ENCODE assay signal across 23 cellular contexts in the genomic region with DNA sequence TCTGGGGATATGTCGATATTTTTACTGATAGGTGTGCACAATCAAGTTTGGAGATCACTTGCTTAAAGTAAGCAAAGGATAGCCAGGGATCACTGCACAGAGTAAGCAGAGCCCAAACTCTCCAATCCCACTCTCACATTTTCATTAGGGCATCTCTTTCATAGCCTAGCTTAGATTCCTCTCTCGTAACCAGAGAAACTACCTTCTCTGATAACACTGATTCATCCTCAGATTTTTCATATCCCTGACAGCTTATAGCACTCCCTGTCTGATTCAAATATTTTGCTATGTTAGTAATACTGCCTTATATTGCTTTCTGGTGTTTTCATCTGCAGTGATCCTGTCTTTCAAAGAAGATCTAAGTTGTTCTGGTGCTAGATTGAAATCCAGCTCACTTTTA.
"Had no signal": no experiment of that assay in that cellular context is flagged by ENCODE, and none has a peak within 500 bp of the region (broad histone marks: within the 10 kb centered on the region; RNA-seq: fewer than 3 reads in every experiment).

No MANE protein-coding gene starts in this region.

- FAIRE-seq: islet of Langerhans had no signal

- H3K4me3 ChIP-seq: esophagus squamous epithelium, lung, spleen, thoracic aorta, upper lobe of right lung had no signal

- H3K27ac ChIP-seq: esophagus squamous epithelium, spleen, thoracic aorta, upper lobe of right lung had no signal

- H3K4me3 Mint-ChIP-seq: activated B cell treated with CpG ODN at 0.5 μM for 24 hours; activated naive CD4-positive, alpha-beta T cell treated with anti-CD3 and anti-CD28 coated beads, Interleukin-2, amount 10 ng/mL, durations not matched to agents 7 days and 5 days; activated naive CD8-positive, alpha-beta T cell treated with anti-CD3 and anti-CD28 coated beads, Interleukin-2, amount 50 U/mL, for 24 hours; activated T-cell treated with anti-CD3 and anti-CD28 coated beads, Interleukin-2, amount 50 U/mL, for 4 hours; nephron; stimulated activated memory B cell treated with anti-CD40 and anti-IgM and Interleukin-4, amounts not matched to agents 10 μg/mL and 1 μg/mL and 100 μg/mL, for 72 hours; T-helper 2 cell treated with Interferon-gamma antibody and Interleukin-4, amounts not matched to agents 5 μg/mL and 100 μg/mL, for 36 hours had no signal

- H3K27me3 ChIP-seq: esophagus squamous epithelium, upper lobe of right lung had no signal

- DNase-seq: activated B cell treated with CpG ODN at 0.5 μM for 24 hours; activated CD4-positive, alpha-beta T cell treated with anti-CD3 and anti-CD28 coated beads for 4 hours; activated CD8-positive, alpha-beta memory T cell treated with anti-CD3 and anti-CD28 coated beads, Interleukin-2, amount 50 U/mL, for 4 hours; activated effector memory CD4-positive, alpha-beta T cell treated with Interleukin-2 at 50 U/mL for 16 hours; activated naive CD4-positive, alpha-beta T cell treated with anti-CD3 and anti-CD28 coated beads, Interleukin-2, amount 10 ng/mL, durations not matched to agents 7 days and 5 days; activated naive CD8-positive, alpha-beta T cell treated with anti-CD3 and anti-CD28 coated beads, Interleukin-2, amount 50 U/mL, for 24 hours; activated T-cell treated with anti-CD3 and anti-CD28 coated beads, Interleukin-2, amount 50 U/mL, for 4 hours; aorta; cerebellar nuclear complex; effector CD4-positive, alpha-beta T cell; esophagus squamous epithelium; left colon; midbrain; retina; spleen; stimulated activated CD4-positive, alpha-beta T cell treated with anti-CD3 and anti-CD28 coated beads, Interleukin-4, amount 100 ng/mL, for 4 hours; upper lobe of right lung had no signal

- H3K4me1 Mint-ChIP-seq: activated B cell treated with CpG ODN at 0.5 μM for 24 hours; activated naive CD4-positive, alpha-beta T cell treated with anti-CD3 and anti-CD28 coated beads, Interleukin-2, amount 10 ng/mL, durations not matched to agents 7 days and 5 days; activated naive CD8-positive, alpha-beta T cell treated with anti-CD3 and anti-CD28 coated beads, Interleukin-2, amount 50 U/mL, for 24 hours; stimulated activated memory B cell treated with anti-CD40 and anti-IgM and Interleukin-4, amounts not matched to agents 10 μg/mL and 1 μg/mL and 100 μg/mL, for 72 hours had no signal

- H3K36me3 ChIP-seq: esophagus squamous epithelium, spleen, thoracic aorta, upper lobe of right lung had no signal

- ATAC-seq: activated naive CD8-positive, alpha-beta T cell treated with anti-CD3 and anti-CD28 coated beads, Interleukin-2, amount 50 U/mL, for 24 hours; activated T-cell treated with anti-CD3 and anti-CD28 coated beads, Interleukin-2, amount 50 U/mL, for 4 hours; left colon; stimulated activated memory B cell treated with anti-CD40 and anti-IgM and Interleukin-4, amounts not matched to agents 10 μg/mL and 1 μg/mL and 100 μg/mL, for 72 hours; upper lobe of right lung had no signal

- H3K27me3 Mint-ChIP-seq: activated B cell treated with CpG ODN at 0.5 μM for 24 hours; activated naive CD4-positive, alpha-beta T cell treated with anti-CD3 and anti-CD28 coated beads, Interleukin-2, amount 10 ng/mL, durations not matched to agents 7 days and 5 days; stimulated activated memory B cell treated with anti-CD40 and anti-IgM and Interleukin-4, amounts not matched to agents 10 μg/mL and 1 μg/mL and 100 μg/mL, for 72 hours had no signal

- H3K9me3 ChIP-seq: esophagus squamous epithelium, spleen, thoracic aorta, upper lobe of right lung had no signal

- H3K4me1 ChIP-seq: esophagus squamous epithelium, spleen, upper lobe of right lung had no signal

- H3K36me3 Mint-ChIP-seq: activated naive CD4-positive, alpha-beta T cell treated with anti-CD3 and anti-CD28 coated beads, Interleukin-2, amount 10 ng/mL, durations not matched to agents 7 days and 5 days; stimulated activated memory B cell treated with anti-CD40 and anti-IgM and Interleukin-4, amounts not matched to agents 10 μg/mL and 1 μg/mL and 100 μg/mL, for 72 hours had no signal

- H3K9me3 Mint-ChIP-seq: activated B cell treated with CpG ODN at 0.5 μM for 24 hours; activated naive CD4-positive, alpha-beta T cell treated with anti-CD3 and anti-CD28 coated beads, Interleukin-2, amount 10 ng/mL, durations not matched to agents 7 days and 5 days; activated naive CD8-positive, alpha-beta T cell treated with anti-CD3 and anti-CD28 coated beads, Interleukin-2, amount 50 U/mL, for 24 hours; activated T-cell treated with anti-CD3 and anti-CD28 coated beads, Interleukin-2, amount 50 U/mL, for 4 hours; stimulated activated memory B cell treated with anti-CD40 and anti-IgM and Interleukin-4, amounts not matched to agents 10 μg/mL and 1 μg/mL and 100 μg/mL, for 72 hours; T-helper 2 cell treated with Interferon-gamma antibody and Interleukin-4, amounts not matched to agents 5 μg/mL and 100 μg/mL, for 36 hours had no signal

- H3K27ac Mint-ChIP-seq: activated B cell treated with CpG ODN at 0.5 μM for 24 hours; activated naive CD4-positive, alpha-beta T cell treated with anti-CD3 and anti-CD28 coated beads, Interleukin-2, amount 10 ng/mL, durations not matched to agents 7 days and 5 days; activated naive CD8-positive, alpha-beta T cell treated with anti-CD3 and anti-CD28 coated beads, Interleukin-2, amount 50 U/mL, for 24 hours; nephron; stimulated activated memory B cell treated with anti-CD40 and anti-IgM and Interleukin-4, amounts not matched to agents 10 μg/mL and 1 μg/mL and 100 μg/mL, for 72 hours; T-helper 2 cell treated with Interferon-gamma antibody and Interleukin-4, amounts not matched to agents 5 μg/mL and 100 μg/mL, for 36 hours had no signal
